Comparison of ENCODE assay signal across 10 cellular contexts in the genomic region with DNA sequence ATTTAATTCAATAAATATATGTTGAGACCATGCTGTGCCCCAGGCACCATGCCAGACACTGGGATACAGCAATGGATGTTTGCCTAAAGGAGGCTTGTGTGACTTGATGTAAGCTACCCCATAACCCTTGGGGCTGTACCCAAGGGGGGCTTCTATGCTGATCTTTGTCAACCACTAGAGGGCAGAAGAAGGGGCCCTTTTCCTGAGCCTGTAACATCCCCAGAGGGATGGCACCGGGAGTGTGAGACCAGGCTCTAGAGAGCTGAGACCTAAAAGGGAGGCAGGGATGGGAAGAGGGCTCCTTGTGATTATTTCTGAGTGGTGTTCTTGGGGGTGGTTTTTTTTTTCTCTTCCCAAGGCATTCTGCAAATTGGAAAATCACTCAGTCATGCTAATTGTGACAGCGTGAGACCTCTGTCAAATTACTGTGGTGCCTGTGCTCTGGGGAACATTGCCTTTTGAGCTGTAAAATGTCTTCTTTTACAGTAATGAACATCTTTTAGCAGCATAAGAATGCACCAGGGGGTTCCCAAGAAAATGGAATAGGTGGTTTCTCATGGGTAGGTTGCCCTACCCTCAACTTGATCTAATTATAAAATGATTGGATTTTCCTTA.
DNase-seq lines count a peak whose midpoint lies in the region; TF ChIP-seq lines count a peak whose summit lies in the region.
"Had no signal": no experiment of that assay in that cellular context is flagged by ENCODE, and none has a peak within 500 bp of the region (broad histone marks: within the 10 kb centered on the region; RNA-seq: fewer than 3 reads in every experiment).

No MANE protein-coding gene starts in this region.

- H3K27ac Mint-ChIP-seq in nephron progenitor cell, result no peak overlapping the region

- no peaks in the 10 kb centered on the region for H3K4me1 Mint-ChIP-seq in nephron progenitor cell

- no peak overlapping the region for H3K4me3 ChIP-seq in GM06990 (replicated peaks; ENCODE audit: low read depth, low read length)
- H3K4me3 ChIP-seq: dorsolateral prefrontal cortex had no signal

- no peaks in the 10 kb centered on the region for H3K36me3 Mint-ChIP-seq in nephron progenitor cell (ENCODE audit: low read depth)

- H3K9me3 Mint-ChIP-seq in nephron progenitor cell, result peaks cover 8% of the 10 kb centered on the region

- no peak overlapping the region for H3K27ac ChIP-seq in VCaP
- H3K27ac ChIP-seq: dorsolateral prefrontal cortex had no signal

- H3K4me3 Mint-ChIP-seq in nephron progenitor cell, result no peak overlapping the region

- H3K36me3 ChIP-seq in GM06990 (ENCODE audit: control insufficient read depth, insufficient read depth, low read length), result no peaks in the 10 kb centered on the region

- H3K27me3 Mint-ChIP-seq in nephron progenitor cell (ENCODE audit: low read depth, poor library complexity), result peaks cover 14% of the 10 kb centered on the region

- TF ChIP-seq CTCF in GM06990 (IDR thresholded peaks at IDR 0.05; ENCODE audit: insufficient read depth, low read length, poor library complexity, severe bottlenecking), result peak; percentile 78
- TF ChIP-seq CTCF in VCaP (conservative IDR thresholded peaks at IDR 0.05), result peak; percentile 49
- peak; percentile 45 for TF ChIP-seq CTCF in nephron progenitor cell (IDR thresholded peaks at IDR 0.05)

- no peaks in the 10 kb centered on the region for H3K27me3 ChIP-seq in GM06990 (replicated peaks; ENCODE audit: control insufficient read depth, insufficient read depth, low read length)

- DNase-seq in GM06990 (ENCODE audit: extremely low read depth, insufficient read length) (peak; percentile 13), HuH-7 (ENCODE audit: low spot score) (peak; percentile 47), nephron progenitor cell (peak; percentile 17), superior temporal gyrus (ENCODE audit: extremely low spot score) (no peak), T1000 (lab: John Stamatoyannopoulos, UW) (no peak)
- DNase-seq in activated T-cell treated with anti-CD3 and anti-CD28 coated beads, Interleukin-2, amount 50 U/mL, for 1 hour, result no peak
- DNase-seq: activated effector memory CD4-positive, alpha-beta T cell treated with Interleukin-2 at 50 U/mL for 16 hours; dorsolateral prefrontal cortex; NCI-H446 treated with DMSO at 0.1 percent for 48 hours had no signal

Comparison
In these comparisons a context has a peak if more than half of its experiments do, and no peak if none do; other contexts are left out.
1. DNase-seq: peak in GM06990 (single experiment), HuH-7 (single experiment) and nephron progenitor cell (single experiment); none in superior temporal gyrus (single experiment), activated T-cell treated with anti-CD3 and anti-CD28 coated beads, Interleukin-2, amount 50 U/mL, for 1 hour (single experiment) and T1000 (single experiment).
2. Peak in every context shown above with its lines, with median percentiles within 50 percentile points of each other: CTCF ChIP-seq.